In the genomic region with DNA sequence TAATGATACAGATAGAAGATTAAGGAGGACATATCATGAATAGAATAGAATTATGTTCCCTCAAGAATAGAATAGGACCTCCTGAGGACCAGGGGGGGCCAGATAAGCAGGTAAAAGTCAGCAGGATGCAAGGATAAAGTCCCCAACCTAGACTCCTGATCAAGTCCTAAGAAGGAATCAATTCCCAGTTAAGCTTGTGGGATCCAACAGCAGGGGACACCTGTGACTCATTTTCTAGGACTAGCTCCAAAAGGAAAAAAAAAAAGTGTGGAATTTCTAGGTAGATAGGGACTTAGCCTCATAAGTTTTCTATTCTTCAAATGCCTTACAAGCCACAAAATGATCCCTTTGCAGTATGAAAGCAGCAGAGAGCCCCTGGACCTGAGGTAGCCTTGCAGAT, we compare ENCODE assay signal across 13 cellular contexts.
DNase-seq lines count a peak whose midpoint lies in the region; TF ChIP-seq lines count a peak whose summit lies in the region.
"Had no signal": no experiment of that assay in that cellular context is flagged by ENCODE, and none has a peak within 500 bp of the region (broad histone marks: within the 10 kb centered on the region; RNA-seq: fewer than 3 reads in every experiment).

No MANE protein-coding gene starts in this region.

- H3K27me3 ChIP-seq in esophagus squamous epithelium: no peaks in the 10 kb centered on the region

- H3K36me3 ChIP-seq in esophagus squamous epithelium: no peaks in the 10 kb centered on the region

- TF ChIP-seq CTCF in astrocyte of the cerebellum (IDR thresholded peaks at IDR 0.05; ENCODE audit: low read depth, low read length, missing control alignments): no peak
- TF ChIP-seq CTCF in esophagus squamous epithelium (IDR thresholded peaks at IDR 0.05): no peak

- peak overlapping the region in 3 of 4 donors; percentile 16 to 67 (median 49) for H3K27ac ChIP-seq in esophagus squamous epithelium
- H3K27ac ChIP-seq: C4-2B had no signal

- no peak for TF ChIP-seq POLR2A in esophagus squamous epithelium (IDR thresholded peaks at IDR 0.05)

- peaks cover 0 to 17% (median 7%) of the 10 kb centered on the region in 3 donors for H3K4me1 ChIP-seq in esophagus squamous epithelium

- DNase-seq in HT1080 (ENCODE audit: low read depth) (peak; percentile 12), astrocyte of the cerebellum (ENCODE audit: low read depth) (peak; percentile 27), esophagus squamous epithelium (lab: John Stamatoyannopoulos, UW) (no peak), superior temporal gyrus (ENCODE audit: extremely low spot score) (peak; percentile 35), AML-193 (lab: John Stamatoyannopoulos, UW) (no peak), amygdala (lab: John Stamatoyannopoulos, UW) (no peak), COR-L47 (lab: John Stamatoyannopoulos, UW) (no peak)
- DNase-seq: NCI-H2029, NCI-H2171, NCI-H446, NCI-H69, SHP77 treated with DMSO at 0.1 percent for 48 hours had no signal

- H3K9me3 ChIP-seq in esophagus squamous epithelium: no peaks in the 10 kb centered on the region

- intact Hi-C loops in esophagus squamous epithelium (cut with DNase I): no loop called here

- in situ Hi-C loops in astrocyte of the cerebellum (cut with HindIII; ENCODE audit: low sequenced_read_pairs): no loop called here

- H3K4me3 ChIP-seq in astrocyte of the cerebellum (ENCODE audit: low read depth, low read length): no peak overlapping the region
- H3K4me3 ChIP-seq in esophagus squamous epithelium: no peak overlapping the region

Comparison
In these comparisons a context has a peak if more than half of its experiments do, and no peak if none do; other contexts are left out.
1. DNase-seq: peak in HT1080 (single experiment), astrocyte of the cerebellum (single experiment) and superior temporal gyrus (single experiment); none in esophagus squamous epithelium (single experiment), AML-193 (0 of 2), amygdala (0 of 56) and COR-L47 (single experiment).